32 cellular contexts compared by ENCODE assay signal in the genomic region with DNA sequence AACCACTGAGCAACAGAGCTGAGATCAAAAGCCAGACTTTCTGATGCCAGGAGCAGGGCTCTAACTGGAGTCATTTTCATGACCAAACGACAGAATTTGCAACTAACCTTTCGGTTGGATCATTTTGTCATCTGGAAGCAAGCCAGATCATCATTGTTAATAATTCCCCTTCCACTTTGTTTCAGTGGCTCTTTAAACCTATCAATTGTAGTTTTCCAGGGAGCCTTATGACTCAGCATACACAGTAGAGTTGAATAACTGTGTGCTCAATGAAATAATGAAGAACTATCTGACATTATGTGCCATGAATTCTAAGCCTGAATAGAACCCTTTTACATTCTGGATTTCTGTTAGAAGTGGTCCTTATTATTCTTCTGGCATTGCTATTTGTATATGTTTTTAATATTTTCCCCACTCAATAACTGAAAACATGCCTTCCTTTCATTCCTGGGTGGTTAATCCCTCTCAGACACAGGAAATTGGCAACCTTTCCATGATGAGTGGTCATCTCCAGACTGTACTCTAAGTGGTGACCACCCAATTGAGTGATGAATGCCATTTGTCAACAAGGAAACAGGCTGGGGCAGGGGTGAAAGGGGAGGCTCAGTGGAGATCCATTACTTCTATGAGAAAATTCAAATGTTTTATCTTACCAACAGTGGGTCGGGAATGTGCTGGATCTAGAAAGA.
A peak's percentile ranks its signal among the peaks of the same experiment; 100 is the strongest.
DNase-seq lines count a peak whose midpoint lies in the region; ATAC-seq, FAIRE-seq and TF ChIP-seq lines count a peak whose summit lies in the region.
"Had no signal": no experiment of that assay in that cellular context is flagged by ENCODE, and none has a peak within 500 bp of the region (broad histone marks: within the 10 kb centered on the region; RNA-seq: fewer than 3 reads in every experiment).

No MANE protein-coding gene starts in this region.

- H2BK120ac ChIP-seq in IMR-90 (ENCODE audit: low read depth, low read length), result no peak overlapping the region

- H4K20me1 ChIP-seq in IMR-90 (ENCODE audit: insufficient read depth, low read length) (no peaks in the 10 kb centered on the region), endothelial cell of umbilical vein (replicated peaks; ENCODE audit: control insufficient read depth, extremely low read depth, insufficient read depth, low read length) (no peaks in the 10 kb centered on the region)

- no peak for TF ChIP-seq RAD21 in IMR-90 (IDR thresholded peaks at IDR 0.05; ENCODE audit: low read length)

- H3K4me1 ChIP-seq in IMR-90 (ENCODE audit: control insufficient read depth, insufficient read depth, low read length) (no peaks in the 10 kb centered on the region), endothelial cell of umbilical vein (ENCODE audit: control insufficient read depth, extremely low read depth, insufficient read depth, low read length) (no peaks in the 10 kb centered on the region)
- H3K4me1 ChIP-seq: Caco-2, heart right ventricle, lower lobe of right lung, tibial nerve had no signal

- H3K4me2 ChIP-seq in IMR-90 (ENCODE audit: low read depth, low read length) (no peak overlapping the region), endothelial cell of umbilical vein (ENCODE audit: insufficient read depth, low read length) (no peak overlapping the region)
- H3K4me2 ChIP-seq: KMS-11 had no signal

- H2BK20ac ChIP-seq in IMR-90 (ENCODE audit: low read depth, low read length), result no peak overlapping the region

- CTCF ChIA-PET in IMR-90 (lab: Yijun Ruan, JAX) (no interaction called here), endothelial cell of umbilical vein (lab: Charles Lee) (no interaction called here)

- H3K4ac ChIP-seq in IMR-90 (ENCODE audit: low read depth, low read length), result no peak overlapping the region

- TF ChIP-seq POLR2A in IMR-90 (IDR thresholded peaks at IDR 0.05; ENCODE audit: low read depth, low read length) (no peak), endothelial cell of umbilical vein (IDR thresholded peaks at IDR 0.05; ENCODE audit: low read depth, low read length) (no peak)

- H2BK5ac ChIP-seq in IMR-90 (ENCODE audit: low read depth, low read length, poor library complexity, severe bottlenecking), result no peak overlapping the region

- no peak for TF ChIP-seq CTCF in AG10803 (conservative IDR thresholded peaks at IDR 0.05; ENCODE audit: low read length)
- TF ChIP-seq CTCF in IMR-90 (conservative IDR thresholded peaks at IDR 0.05; ENCODE audit: low read depth, low read length), result no peak
- TF ChIP-seq CTCF in endothelial cell of umbilical vein (IDR thresholded peaks at IDR 0.05; ENCODE audit: extremely low read depth in 1 of 2, insufficient read depth in 1 of 2, low read depth in 1 of 2, low read length in 2 of 2), result no peak

- H3K4me3 ChIP-seq in AG10803 (ENCODE audit: low read length), result no peak overlapping the region
- H3K4me3 ChIP-seq in IMR-90 (ENCODE audit: insufficient read depth, low read depth, low read length), result no peak overlapping the region
- H3K4me3 ChIP-seq in endothelial cell of umbilical vein (replicated peaks in 1 of 3; ENCODE audit: insufficient read depth in 1 of 3, low read depth in 1 of 3, low read length in 3 of 3), result no peak overlapping the region
- H3K4me3 ChIP-seq: GM12878, heart right ventricle, lower lobe of right lung, tibial nerve had no signal

- H3K9me3 ChIP-seq in IMR-90 (ENCODE audit: control insufficient read depth, insufficient read depth, low read length) (no peaks in the 10 kb centered on the region), endothelial cell of umbilical vein (replicated peaks; ENCODE audit: control insufficient read depth, insufficient read depth, low read length) (no peaks in the 10 kb centered on the region)
- H3K9me3 ChIP-seq: Caco-2, heart right ventricle, lower lobe of right lung, tibial nerve had no signal

- dilution Hi-C loops in IMR-90 (cut with HindIII; ENCODE audit: low sequenced_read_pairs, unreplicated experiment), result no loop called here
- dilution Hi-C loops in endothelial cell of umbilical vein (cut with MboI; ENCODE audit: extremely low pct_ligation_motif_present, low sequenced_read_pairs), result no loop called here

- H4K91ac ChIP-seq in IMR-90 (ENCODE audit: insufficient read depth, low read depth, low read length), result no peak overlapping the region

- in situ Hi-C loops in IMR-90 (cut with MboI; ENCODE audit: low sequenced_read_pairs), result no loop called here

- peak; percentile 35 for FAIRE-seq in endothelial cell of umbilical vein (lab: Jason Lieb, UNC)
- FAIRE-seq: GM12878 had no signal

- DNase-seq in AG10803 (ENCODE audit: low read depth), result peak; percentile 79
- peak; percentile 15 for DNase-seq in IMR-90
- no peak for DNase-seq in endothelial cell of umbilical vein (ENCODE audit: low read depth, low spot score)
- DNase-seq in lung microvascular endothelial cell (ENCODE audit: low read depth in 2 of 2), result peak; percentile 12 to 22
- no peak for DNase-seq in RPMI8226
- no peak for DNase-seq in AG08396 (ENCODE audit: low spot score)
- no peak for DNase-seq in dedifferentiated amniotic fluid mesenchymal stem cell (ENCODE audit: extremely low spot score)
- DNase-seq: activated CD4-positive, alpha-beta T cell treated with anti-CD3 and anti-CD28 coated beads for 48 hours; activated CD8-positive, alpha-beta memory T cell treated with anti-CD3 and anti-CD28 coated beads for 24 hours; activated naive CD4-positive, alpha-beta T cell treated with anti-CD3 and anti-CD28 coated beads, Interleukin-2, amount 50 U/mL, for 16 hours; activated T-cell treated with anti-CD3 and anti-CD28 coated beads for 4 hours; amygdala; C1 segment of cervical spinal cord; Caco-2; effector CD8-positive, alpha-beta T cell; H9; heart right ventricle; lower lobe of right lung; MM.1S; natural killer cell; NCI-H1417 treated with DMSO at 0.1 percent for 48 hours; NCI-H2081 treated with DMSO at 0.1 percent for 48 hours; occipital lobe; stimulated activated CD4-positive, alpha-beta T cell treated with anti-CD3 and anti-CD28 coated beads, Interleukin-4, amount 100 ng/mL, for 4 hours; T1000; WERI-Rb-1 had no signal

- H3K9me1 ChIP-seq in IMR-90 (ENCODE audit: insufficient read depth, low read length) (no peaks in the 10 kb centered on the region), endothelial cell of umbilical vein (replicated peaks; ENCODE audit: control insufficient read depth, extremely low read depth, insufficient read depth, low read length) (no peaks in the 10 kb centered on the region)

- H3K27ac ChIP-seq in IMR-90 (ENCODE audit: insufficient read depth, low read length) (no peak overlapping the region), endothelial cell of umbilical vein (ENCODE audit: insufficient read depth, low read depth, low read length) (no peak overlapping the region)
- H3K27ac ChIP-seq: epithelial cell of prostate, heart right ventricle, KMS-11, lower lobe of right lung, tibial nerve, WERI-Rb-1 had no signal

- no peak overlapping the region for H4K5ac ChIP-seq in IMR-90 (ENCODE audit: low read depth, low read length)

- H2AFZ ChIP-seq in IMR-90 (replicated peaks; ENCODE audit: low read length, poor library complexity), result no peak overlapping the region
- H2AFZ ChIP-seq in endothelial cell of umbilical vein (ENCODE audit: low read depth, low read length), result no peak overlapping the region

- POLR2A ChIA-PET in IMR-90 (lab: Charles Lee; ENCODE audit: unreplicated experiment) (no interaction called here), endothelial cell of umbilical vein (lab: Charles Lee) (no interaction called here)

- H3K36me3 ChIP-seq in IMR-90 (ENCODE audit: control insufficient read depth, insufficient read depth, low read length) (no peaks in the 10 kb centered on the region), endothelial cell of umbilical vein (ENCODE audit: control insufficient read depth in 2 of 2, extremely low read depth in 1 of 2, insufficient read depth in 2 of 2, low read length in 2 of 2) (no peaks in the 10 kb centered on the region)
- H3K36me3 ChIP-seq: heart right ventricle, lower lobe of right lung, tibial nerve, WERI-Rb-1 had no signal

- intact Hi-C loops in IMR-90 (cut with micrococcal nuclease), result no loop called here
- intact Hi-C loops in endothelial cell of umbilical vein (cut with micrococcal nuclease), result no loop called here

- no peak overlapping the region for H2AK9ac ChIP-seq in IMR-90 (replicated peaks; ENCODE audit: low read depth, low read length, poor library complexity)

- H3K18ac ChIP-seq in IMR-90 (ENCODE audit: low read depth, low read length), result no peak overlapping the region

- H3K27me3 ChIP-seq in IMR-90 (ENCODE audit: control insufficient read depth, insufficient read depth, low read length) (peaks cover 12% of the 10 kb centered on the region), endothelial cell of umbilical vein (ENCODE audit: control insufficient read depth in 2 of 2, insufficient read depth in 2 of 2, low read length in 2 of 2) (no peaks in the 10 kb centered on the region)
- H3K27me3 ChIP-seq: heart right ventricle, tibial nerve had no signal

- H3K79me1 ChIP-seq in IMR-90 (ENCODE audit: low read depth in 1 of 2, low read length in 2 of 2), result no peaks in the 10 kb centered on the region

- no peak overlapping the region for H3K14ac ChIP-seq in IMR-90 (replicated peaks; ENCODE audit: low read depth, low read length)

- H3K23ac ChIP-seq in IMR-90 (ENCODE audit: low read depth, low read length), result no peak overlapping the region

- H4K8ac ChIP-seq in IMR-90 (ENCODE audit: low read depth in 2 of 2, low read length in 2 of 2), result no peak overlapping the region

- no peak overlapping the region for H3K9ac ChIP-seq in IMR-90 (ENCODE audit: low read depth, low read length)
- H3K9ac ChIP-seq in endothelial cell of umbilical vein (replicated peaks; ENCODE audit: extremely low read depth, insufficient read depth, low read length), result no peak overlapping the region
- H3K9ac ChIP-seq: KMS-11 had no signal

- 17% methylated on average over 1 of the region's 3 CpGs; no CpG with 5 or more reads in 1 of the 2 experiments for WGBS in IMR-90 (ENCODE audit: extremely low coverage in 2 of 2, insufficient read length in 1 of 2), 2 experiments

- H3K56ac ChIP-seq in IMR-90 (ENCODE audit: extremely low read depth, insufficient read depth, low read length), result no peak overlapping the region

- BruUV-seq in IMR-90 (replicated peaks; lab: Mats Ljungman, UMichigan) (no TSS peak), endothelial cell of umbilical vein (replicated peaks; lab: Mats Ljungman, UMichigan) (no TSS peak)

- ATAC-seq in IMR-90 (ENCODE audit: low read depth) (no peak), HG02981 (IDR thresholded peaks at IDR 0.05; ENCODE audit: unreplicated experiment) (no peak)
- ATAC-seq: GM12878, heart right ventricle, lower lobe of right lung, natural killer cell, Panc1 had no signal

- no peaks in the 10 kb centered on the region for H3K79me2 ChIP-seq in endothelial cell of umbilical vein (ENCODE audit: control insufficient read depth, insufficient read depth, low read length)

- H2BK15ac ChIP-seq in IMR-90 (ENCODE audit: low read depth, low read length), result no peak overlapping the region

- H2AK5ac ChIP-seq in IMR-90 (ENCODE audit: low read depth, low read length), result no peak overlapping the region

TF ChIP-seq in IMR-90, 13 proteins besides CTCF, POLR2A, EP300 and RAD21 (continues in another document):
- no peak for TF ChIP-seq BHLHE40 (IDR thresholded peaks at IDR 0.05; ENCODE audit: low read depth, low read length)
- no peak for TF ChIP-seq MAZ (IDR thresholded peaks at IDR 0.05; ENCODE audit: borderline replicate concordance, low read depth, low read length)

TF ChIP-seq in endothelial cell of umbilical vein, 7 proteins besides CTCF, POLR2A, EP300 and RAD21 (continues in another document):
- peak; percentile 21 for TF ChIP-seq FOS (IDR thresholded peaks at IDR 0.05; ENCODE audit: borderline replicate concordance, insufficient read depth, low read length)

Comparison
In these comparisons a context has a peak if more than half of its experiments do, and no peak if none do; other contexts are left out.
1. DNase-seq: peak in AG10803 (single experiment), IMR-90 (single experiment) and lung microvascular endothelial cell (2 of 2); none in endothelial cell of umbilical vein (single experiment), RPMI8226 (single experiment), AG08396 (single experiment) and dedifferentiated amniotic fluid mesenchymal stem cell (single experiment).